In the genomic region with DNA sequence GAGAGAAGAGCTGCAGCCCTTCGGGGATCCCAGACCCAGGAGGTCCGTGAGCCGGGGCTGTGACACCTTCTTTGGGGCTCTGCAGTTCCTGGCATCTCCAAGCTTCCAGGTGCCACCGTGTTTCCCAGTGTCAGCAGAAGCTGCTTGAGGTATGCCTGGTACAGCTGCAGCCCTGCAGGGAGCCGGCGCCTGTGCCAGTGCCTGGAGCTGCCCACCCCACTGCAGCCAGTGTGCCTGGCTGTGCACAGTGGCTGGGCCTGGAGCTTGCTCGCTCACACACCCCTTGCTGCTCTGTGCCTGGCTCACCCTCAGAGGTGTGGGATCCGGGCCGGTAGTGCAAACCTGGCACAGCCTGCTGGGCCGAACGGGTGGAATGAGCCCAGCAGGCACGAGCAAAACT, we compare ENCODE assay signal across 24 cellular contexts.
A peak's percentile ranks its signal among the peaks of the same experiment; 100 is the strongest.
DNase-seq lines count a peak whose midpoint lies in the region; ATAC-seq, FAIRE-seq and TF ChIP-seq lines count a peak whose summit lies in the region.
"Had no signal": no experiment of that assay in that cellular context is flagged by ENCODE, and none has a peak within 500 bp of the region (broad histone marks: within the 10 kb centered on the region; RNA-seq: fewer than 3 reads in every experiment).

No MANE protein-coding gene starts in this region.

- no peak overlapping the region for H4K91ac ChIP-seq in neuronal stem cell (ENCODE audit: low read depth, low read length, poor library complexity)

- ATAC-seq in GM21723 (IDR thresholded peaks at IDR 0.05; ENCODE audit: unreplicated experiment) = no peak
- ATAC-seq: HepG2 had no signal

- peaks cover 15% of the 10 kb centered on the region for H3K9me3 Mint-ChIP-seq in endodermal cell

- no peak for TF ChIP-seq POLR2A in GM12892 (IDR thresholded peaks at IDR 0.05; ENCODE audit: low read depth, low read length)

- H4K8ac ChIP-seq in neuronal stem cell (ENCODE audit: low read depth, low read length) = no peak overlapping the region

- no peak overlapping the region for H3K4me3 Mint-ChIP-seq in endodermal cell
- H3K4me3 Mint-ChIP-seq: CD4-positive, CD25-positive, alpha-beta regulatory T cell had no signal

- H3K27me3 ChIP-seq in endodermal cell (ENCODE audit: control insufficient read depth, insufficient read depth, low read length, poor library complexity, severe bottlenecking) (no peaks in the 10 kb centered on the region), neuronal stem cell (ENCODE audit: control insufficient read depth in 3 of 3, insufficient read depth in 3 of 3, low read depth in 1 of 3, low read length in 3 of 3) (no peaks in the 10 kb centered on the region)

- no peak overlapping the region for H2AFZ ChIP-seq in neuronal stem cell (ENCODE audit: low read length)

- no peak overlapping the region for H2BK15ac ChIP-seq in neuronal stem cell (ENCODE audit: low read length)

- H3K4me1 ChIP-seq in endodermal cell (ENCODE audit: control insufficient read depth, insufficient read depth, low read length) = no peaks in the 10 kb centered on the region
- H3K4me1 ChIP-seq in neuronal stem cell (ENCODE audit: control insufficient read depth in 2 of 2, insufficient read depth in 1 of 2, low read depth in 1 of 2, low read length in 2 of 2) = no peaks in the 10 kb centered on the region

- no peak overlapping the region for H2AK5ac ChIP-seq in neuronal stem cell (ENCODE audit: low read depth, low read length)

- 94 to 97% methylated on average over 10 to 12 of the region's 12 CpGs for WGBS in endodermal cell (ENCODE audit: insufficient coverage in 1 of 2, insufficient read length in 1 of 2), 2 experiments
- no CpG with 5 or more reads among the region's 12 CpGs for WGBS in neuronal stem cell (ENCODE audit: extremely low coverage in 2 of 2, insufficient read length in 2 of 2, insufficient replicate concordance in 1 of 2), 2 donors

- H3K27ac Mint-ChIP-seq in endodermal cell = no peak overlapping the region
- H3K27ac Mint-ChIP-seq: CD4-positive, CD25-positive, alpha-beta regulatory T cell had no signal

- no peak overlapping the region for H3K23ac ChIP-seq in neuronal stem cell (ENCODE audit: low read depth, low read length, poor library complexity)

- H3K27me3 Mint-ChIP-seq in endodermal cell (ENCODE audit: insufficient read depth) = no peaks in the 10 kb centered on the region
- H3K27me3 Mint-ChIP-seq: CD4-positive, CD25-positive, alpha-beta regulatory T cell had no signal

- no peak overlapping the region for H3K4ac ChIP-seq in neuronal stem cell (ENCODE audit: low read length)

- H2BK120ac ChIP-seq in neuronal stem cell (ENCODE audit: low read depth, low read length) = no peak overlapping the region

- TF ChIP-seq CTCF in endodermal cell (conservative IDR thresholded peaks at IDR 0.05) = no peak

- H3K9me3 ChIP-seq in endodermal cell (ENCODE audit: control insufficient read depth, low read length) (peaks cover 28% of the 10 kb centered on the region), neuronal stem cell (replicated peaks in 1 of 2; ENCODE audit: control insufficient read depth in 2 of 2, insufficient read depth in 1 of 2, low read depth in 1 of 2, low read length in 2 of 2) (peaks cover 8 to 21% of the 10 kb centered on the region in 2 donors)

- H3K14ac ChIP-seq in neuronal stem cell (ENCODE audit: low read length) = peak overlapping the region; percentile 47

- peaks cover 31% of the 10 kb centered on the region for H3K36me3 Mint-ChIP-seq in endodermal cell (ENCODE audit: low read depth)

- H3K9ac ChIP-seq in endodermal cell (ENCODE audit: extremely low read depth, low read length, poor library complexity, severe bottlenecking) (no peak overlapping the region), neuronal stem cell (ENCODE audit: low read depth, low read length, poor library complexity) (peak overlapping the region; percentile 50)

- peak; percentile 6 for DNase-seq in activated CD8-positive, alpha-beta memory T cell treated with anti-CD3 and anti-CD28 coated beads, Interleukin-2, amount 50 U/mL, for 4 hours
- DNase-seq in activated CD8-positive, alpha-beta memory T cell treated with anti-CD3 and anti-CD28 coated beads, Interleukin-2, amount 50 U/mL, for 48 hours = no peak
- DNase-seq in 8988T (peak; percentile 1), endodermal cell (peak; percentile 29), neuronal stem cell (ENCODE audit: low spot score) (no peak), GM12892 (ENCODE audit: insufficient read length) (no peak)
- DNase-seq in activated CD4-positive, CD25-positive, alpha-beta regulatory T cell (lab: John Stamatoyannopoulos, UW) = no peak
- DNase-seq: CD4-positive, CD25-positive, alpha-beta regulatory T cell; DMS153; H7; Karpas-422; NCI-H1092; NCI-H1436; NCI-H187; NCI-H2081 treated with DMSO at 0.1 percent for 48 hours; NCI-H2171; NCI-H226; NCI-H510A; NCI-H69; RPMI8226; SHP77 treated with DMSO at 0.1 percent for 48 hours had no signal

- H3K4me3 ChIP-seq in endodermal cell (ENCODE audit: low read length) (no peak overlapping the region), neuronal stem cell (ENCODE audit: low read length in 2 of 2) (no peak overlapping the region)

- no peak for FAIRE-seq in GM12892 (lab: Jason Lieb, UNC)
- FAIRE-seq: HepG2 had no signal

- H3K18ac ChIP-seq in neuronal stem cell (ENCODE audit: low read length) = no peak overlapping the region

- peak overlapping the region; percentile 13 for H2BK5ac ChIP-seq in neuronal stem cell (ENCODE audit: low read length)

- no peaks in the 10 kb centered on the region for H3K4me1 Mint-ChIP-seq in endodermal cell

- H2BK12ac ChIP-seq in neuronal stem cell (ENCODE audit: low read length) = no peak overlapping the region

- H3K36me3 ChIP-seq in endodermal cell (ENCODE audit: control insufficient read depth, insufficient read depth, low read length) (peaks cover 21% of the 10 kb centered on the region), neuronal stem cell (replicated peaks in 1 of 2; ENCODE audit: control insufficient read depth in 2 of 2, insufficient read depth in 2 of 2, low read length in 2 of 2) (peaks cover 4 to 8% of the 10 kb centered on the region in 2 donors)

- no peak overlapping the region for H3K4me2 ChIP-seq in neuronal stem cell (ENCODE audit: insufficient read depth, low read length, poor library complexity, severe bottlenecking)

- no peak overlapping the region for H3K27ac ChIP-seq in endodermal cell (ENCODE audit: low read depth, low read length)
- no peak overlapping the region for H3K27ac ChIP-seq in neuronal stem cell (replicated peaks; ENCODE audit: low read length)
- H3K27ac ChIP-seq: 22Rv1 had no signal

- peaks cover 9% of the 10 kb centered on the region for H3K79me1 ChIP-seq in neuronal stem cell (ENCODE audit: low read depth, low read length)

Comparison
In these comparisons a context has a peak if more than half of its experiments do, and no peak if none do; other contexts are left out.
1. DNase-seq: peak in activated CD8-positive, alpha-beta memory T cell treated with anti-CD3 and anti-CD28 coated beads, Interleukin-2, amount 50 U/mL, for 4 hours (single experiment), 8988T (single experiment) and endodermal cell (single experiment); none in activated CD8-positive, alpha-beta memory T cell treated with anti-CD3 and anti-CD28 coated beads, Interleukin-2, amount 50 U/mL, for 48 hours (single experiment), neuronal stem cell (single experiment), activated CD4-positive, CD25-positive, alpha-beta regulatory T cell (0 of 4) and GM12892 (single experiment).